In the genomic region with DNA sequence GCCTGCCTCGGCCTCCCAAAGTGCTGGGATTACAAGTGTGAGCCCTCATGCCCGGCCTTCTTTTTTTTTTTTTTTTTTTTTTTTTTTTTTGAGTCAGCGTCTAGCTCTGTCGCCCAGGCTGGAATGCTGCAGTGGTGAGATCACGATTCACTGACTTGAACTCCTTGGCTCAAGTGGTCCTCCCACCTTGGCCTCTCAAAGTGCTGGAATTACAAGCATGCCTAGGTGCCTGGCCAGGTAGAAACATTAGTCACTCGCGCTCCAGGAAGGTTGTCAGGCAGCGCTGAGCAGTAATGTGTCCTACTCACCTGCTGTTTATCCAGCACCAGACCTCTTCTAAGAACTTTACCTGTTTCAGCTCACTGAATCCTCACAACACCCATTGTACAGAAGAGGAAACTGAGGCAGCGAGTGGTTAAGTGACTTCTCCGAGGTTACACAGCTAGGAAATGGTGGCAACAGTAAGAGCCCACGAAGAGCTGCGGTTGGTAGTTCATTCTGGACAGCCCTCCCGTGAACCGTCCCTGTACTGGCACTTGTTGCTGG, we compare ENCODE assay signal across 15 cellular contexts. TPM values are rescaled to one million over a fixed set of nuclear protein-coding genes. Genes with fewer than 3 reads are reported as not detected.
A peak's percentile ranks its signal among the peaks of the same experiment; 100 is the strongest.
DNase-seq lines count a peak whose midpoint lies in the region; ATAC-seq, FAIRE-seq and TF ChIP-seq lines count a peak whose summit lies in the region.
"Had no signal": no experiment of that assay in that cellular context is flagged by ENCODE, and none has a peak within 500 bp of the region (broad histone marks: within the 10 kb centered on the region; RNA-seq: fewer than 3 reads in every experiment).

No MANE protein-coding gene starts in this region.

- H3K27ac ChIP-seq in body of pancreas (peak overlapping the region in 3 of 4 donors; percentile 45 to 51 (median 49)), kidney (ENCODE audit: low read depth in 2 of 2, low read length in 2 of 2) (no peak overlapping the region), upper lobe of right lung (peak overlapping the region; percentile 72), SJCRH30 (no peak overlapping the region)
- H3K27ac ChIP-seq: A549, transverse colon had no signal

- no peak for FAIRE-seq in kidney (lab: Jason Lieb, UNC)
- FAIRE-seq: A549 had no signal

- DNase-seq in SIG-M5 treated with dmso at 0.1 percent for 504 hours (lab: John Stamatoyannopoulos, UW; ENCODE audit: unreplicated experiment) (peak; percentile 46), SIG-M5 (lab: John Stamatoyannopoulos, UW) (no peak), body of pancreas (peak; percentile 43 to 76 (median 54)), kidney (peak; percentile 79), upper lobe of right lung (peak; percentile 83), ureter (ENCODE audit: low spot score) (no peak), SJCRH30 (no peak)
- DNase-seq: activated CD4-positive, alpha-beta T cell treated with anti-CD3 and anti-CD28 coated beads for 4 hours; NCI-H1048; RPMI8226; transverse colon had no signal

- 8 to 32% methylated on average over 2 to 14 of the region's 14 CpGs for WGBS in body of pancreas, 2 donors

- no peak overlapping the region for H3K9ac ChIP-seq in kidney (ENCODE audit: low read length in 2 of 2)

- intact Hi-C loops in body of pancreas (cut with DNase I) = no loop called here
- intact Hi-C loops in kidney (cut with DNase I) = no loop called here
- intact Hi-C loops in upper lobe of right lung (cut with DNase I) = no loop called here

- H3K36me3 ChIP-seq in body of pancreas (replicated peaks in 1 of 2; ENCODE audit: insufficient read depth in 1 of 2, low read depth in 2 of 2) (no peaks in the 10 kb centered on the region), kidney (ENCODE audit: control insufficient read depth in 1 of 2, insufficient read depth in 2 of 2, low read length in 2 of 2) (no peaks in the 10 kb centered on the region), upper lobe of right lung (no peaks in the 10 kb centered on the region), SJCRH30 (no peaks in the 10 kb centered on the region)
- H3K36me3 ChIP-seq: transverse colon had no signal

- H3K4me1 ChIP-seq in body of pancreas = no peaks in the 10 kb centered on the region
- H3K4me1 ChIP-seq in kidney (ENCODE audit: control insufficient read depth in 1 of 2, insufficient read depth in 1 of 2, low read depth in 1 of 2, low read length in 2 of 2) = peaks cover 0 to 3% of the 10 kb centered on the region in 2 donors
- H3K4me1 ChIP-seq in upper lobe of right lung = peaks cover 9% of the 10 kb centered on the region
- peaks cover 45% of the 10 kb centered on the region for H3K4me1 ChIP-seq in SJCRH30

- ATAC-seq in body of pancreas (peak; percentile 78), upper lobe of right lung (peak; percentile 85), HG03354 (IDR thresholded peaks at IDR 0.05; ENCODE audit: poor library complexity, severe bottlenecking, unreplicated experiment) (no peak)
- ATAC-seq: A549 had no signal

- H3K27me3 ChIP-seq in body of pancreas (no peaks in the 10 kb centered on the region), upper lobe of right lung (peaks cover 18% of the 10 kb centered on the region), SJCRH30 (no peaks in the 10 kb centered on the region)

- H3K4me3 ChIP-seq in body of pancreas (no peak overlapping the region), kidney (ENCODE audit: low read length in 2 of 2) (no peak overlapping the region), upper lobe of right lung (peak overlapping the region; percentile 29), SJCRH30 (no peak overlapping the region)
- H3K4me3 ChIP-seq: A549 had no signal

- TF ChIP-seq CTCF in body of pancreas (IDR thresholded peaks at IDR 0.05) (no peak), kidney (IDR thresholded peaks at IDR 0.05; ENCODE audit: borderline replicate concordance, extremely low read depth, insufficient read depth) (no peak), upper lobe of right lung (IDR thresholded peaks at IDR 0.05) (no peak)

- no peaks in the 10 kb centered on the region for H3K9me3 ChIP-seq in body of pancreas
- no peaks in the 10 kb centered on the region for H3K9me3 ChIP-seq in kidney (ENCODE audit: control insufficient read depth in 1 of 2, low read length in 2 of 2)
- H3K9me3 ChIP-seq in upper lobe of right lung = no peaks in the 10 kb centered on the region
- no peaks in the 10 kb centered on the region for H3K9me3 ChIP-seq in SJCRH30 (replicated peaks)
- H3K9me3 ChIP-seq: A549, transverse colon had no signal

- no peak for TF ChIP-seq POLR2A in body of pancreas (IDR thresholded peaks at IDR 0.05)

RNA-seq across cellular contexts. Expression of gene CST6, which starts 0.5 kb away (rescaled TPM):
- total RNA-seq in body of pancreas (not detected), kidney (5.9 TPM), upper lobe of right lung (23.7 TPM), ureter (1.1 TPM)
- polyA plus RNA-seq in kidney (ENCODE audit: insufficient read depth, low read depth, low replicate concordance) = 1.2 TPM
- not detected in 2 replicates for total RNA-seq in SJCRH30 (2014; rRNA removed; shearing (Covaris generic))
- total RNA-seq: activated naive CD8-positive, alpha-beta T cell treated with anti-CD3 and anti-CD28 coated beads for 36 hours; transverse colon had no signal
- polyA plus RNA-seq: A549 had no signal

RNA-seq across cellular contexts. Expression of gene BANF1, which starts 9.0 kb away (rescaled TPM):
- total RNA-seq in body of pancreas = 10 to 100 TPM; 44.4 to 62.3 TPM
- total RNA-seq in kidney = 181 TPM
- 186 TPM for polyA plus RNA-seq in kidney (ENCODE audit: insufficient read depth, low read depth, low replicate concordance)
- total RNA-seq in upper lobe of right lung = 167 TPM
- 192 TPM for total RNA-seq in ureter
- 181 and 199 TPM in 2 replicates for total RNA-seq in SJCRH30 (2014; rRNA removed; shearing (Covaris generic))

RNA-seq across cellular contexts. Expression of gene EIF1AD, which starts 9.4 kb away (rescaled TPM):
- total RNA-seq in body of pancreas (10 to 100 TPM in 1 of 2 donors, 1 to 10 TPM in 1; 7.8 to 28.0 TPM), kidney (37.5 TPM), upper lobe of right lung (32.6 TPM), ureter (28.7 TPM)
- 17.7 TPM for polyA plus RNA-seq in kidney (ENCODE audit: insufficient read depth, low read depth, low replicate concordance)
- 52.9 and 55.1 TPM in 2 replicates for total RNA-seq in SJCRH30 (2014; rRNA removed; shearing (Covaris generic))

RNA-seq across cellular contexts. Expression of gene CATSPER1, which starts 15.0 kb away (rescaled TPM):
- total RNA-seq in body of pancreas (not detected), kidney (0.76 TPM), upper lobe of right lung (3.4 TPM), ureter (not detected)
- polyA plus RNA-seq in kidney (ENCODE audit: insufficient read depth, low read depth, low replicate concordance) = not detected
- 0.24 and 0.51 TPM in 2 replicates for total RNA-seq in SJCRH30 (2014; rRNA removed; shearing (Covaris generic))
- total RNA-seq: activated naive CD8-positive, alpha-beta T cell treated with anti-CD3 and anti-CD28 coated beads for 36 hours; fibroblast of lung; transverse colon had no signal
- polyA plus RNA-seq: fibroblast of lung had no signal

RNA-seq across cellular contexts. Expression of gene GAL3ST3, which starts 37.6 kb away (rescaled TPM):
- total RNA-seq in body of pancreas = 1 to 10 TPM in 1 of 2 donors, under 1 TPM in 1; 0.66 to 2.6 TPM
- 2.5 TPM for total RNA-seq in kidney
- 7.6 TPM for polyA plus RNA-seq in kidney (ENCODE audit: insufficient read depth, low read depth, low replicate concordance)
- total RNA-seq in upper lobe of right lung = not detected
- not detected for total RNA-seq in ureter
- total RNA-seq in SJCRH30 (2014; rRNA removed; shearing (Covaris generic)) = not detected in 2 replicates
- total RNA-seq: fibroblast of lung, transverse colon had no signal
- polyA plus RNA-seq: A549, fibroblast of lung had no signal

Comparison
In these comparisons a context has a peak if more than half of its experiments do, and no peak if none do; other contexts are left out.
1. DNase-seq: peak in SIG-M5 treated with dmso at 0.1 percent for 504 hours (single experiment), body of pancreas (4 of 4), kidney (single experiment) and upper lobe of right lung (single experiment); none in SIG-M5 (single experiment), ureter (single experiment) and SJCRH30 (0 of 2).
2. H3K27ac ChIP-seq: peak in body of pancreas (3 of 4) and upper lobe of right lung (single experiment); none in kidney (0 of 2) and SJCRH30 (single experiment).